ENCODE assay signal across 8 cellular contexts in genomic region chr21:34886554-34887385, GRCh38.
DNase-seq lines count a peak whose midpoint lies in the region; ATAC-seq and TF ChIP-seq lines count a peak whose summit lies in the region.

No MANE protein-coding gene starts in this region.

- no peak for ATAC-seq in left lobe of liver

- no peak overlapping the region for H2AFZ ChIP-seq in OCI-LY3 (ENCODE audit: low read depth, low read length)

- peak overlapping the region; percentile 89 for H3K4me3 ChIP-seq in GM12865 (ENCODE audit: low read depth, low read length)
- H3K4me3 ChIP-seq in OCI-LY3 (ENCODE audit: low read length): peak overlapping the region; percentile 98
- H3K4me3 ChIP-seq in breast epithelium: peak overlapping the region; percentile 80 to 88 (median 81)

- H4K20me1 ChIP-seq in OCI-LY3 (ENCODE audit: insufficient read depth, low read length): peaks cover 53% of the 10 kb centered on the region

- H3K27me3 ChIP-seq in OCI-LY3 (ENCODE audit: low read depth, low read length) (peaks cover 9% of the 10 kb centered on the region; the same call in 1 of the 2 replicates), breast epithelium (no peaks in the 10 kb centered on the region)

- peaks cover 92% of the 10 kb centered on the region for H3K79me2 ChIP-seq in OCI-LY3 (ENCODE audit: low read length)

- H3K27ac ChIP-seq in OCI-LY3 (ENCODE audit: low read length) (peak overlapping the region; percentile 87), breast epithelium (peak overlapping the region; percentile 94 to 97)

- H3K4me1 ChIP-seq in OCI-LY3 (ENCODE audit: low read length) (peaks cover 14% of the 10 kb centered on the region), breast epithelium (peaks cover 0 to 5% of the 10 kb centered on the region in 2 donors)

- intact Hi-C loops in breast epithelium (cut with DNase I; ENCODE audit: low total_unique reads): no loop called here

- H3K9me3 ChIP-seq in OCI-LY3 (ENCODE audit: insufficient read depth, low read length) (no peaks in the 10 kb centered on the region), breast epithelium (no peaks in the 10 kb centered on the region)

- no peak for TF ChIP-seq POLR2A in breast epithelium (IDR thresholded peaks at IDR 0.05)

- peak overlapping the region; percentile 96 for H3K9ac ChIP-seq in OCI-LY3 (ENCODE audit: low read length)

- TF ChIP-seq CTCF in GM12865 (IDR thresholded peaks at IDR 0.05; ENCODE audit: insufficient read depth, low read depth, low read length, missing control alignments) (no peak), OCI-LY3 (IDR thresholded peaks at IDR 0.05; ENCODE audit: low read depth, low read length) (no peak), breast epithelium (IDR thresholded peaks at IDR 0.05) (no peak)

- peak; percentile 39 for DNase-seq in GM12865 (ENCODE audit: low read depth)
- no peak for DNase-seq in breast epithelium (ENCODE audit: low spot score in 2 of 2)
- DNase-seq in left lobe of liver (ENCODE audit: low spot score): peak; percentile 54
- peak; percentile 19 for DNase-seq in stimulated activated naive CD4-positive, alpha-beta T cell treated with Interleukin-2 at 50 U/mL for 16 hours (lab: John Stamatoyannopoulos, UW)
- DNase-seq in SHP77 treated with DMSO at 0.1 percent for 48 hours (lab: John Stamatoyannopoulos, UW): no peak
- no peak for DNase-seq in NCI-H2107 (lab: John Stamatoyannopoulos, UW)
- no peak for DNase-seq in GF-D8 (lab: John Stamatoyannopoulos, UW)

- H3K36me3 ChIP-seq in OCI-LY3 (replicated peaks; ENCODE audit: low read depth, low read length): peaks cover 46% of the 10 kb centered on the region
- no peaks in the 10 kb centered on the region for H3K36me3 ChIP-seq in breast epithelium

- peak overlapping the region; percentile 87 for H3K4me2 ChIP-seq in OCI-LY3 (ENCODE audit: low read length)

Comparison
In these comparisons a context has a peak if more than half of its experiments do, and no peak if none do; other contexts are left out.
1. DNase-seq: peak in GM12865 (single experiment), left lobe of liver (single experiment) and stimulated activated naive CD4-positive, alpha-beta T cell treated with Interleukin-2 at 50 U/mL for 16 hours (single experiment); none in breast epithelium (0 of 2), SHP77 treated with DMSO at 0.1 percent for 48 hours (single experiment), NCI-H2107 (single experiment) and GF-D8 (single experiment).
2. Peak in every context shown above with its lines, with median percentiles within 50 percentile points of each other: H3K4me3 ChIP-seq.